8 cellular contexts compared by ENCODE assay signal in genomic region chr13:77696863-77697207, GRCh38. TPM values are rescaled to one million over a fixed set of nuclear protein-coding genes. Genes with fewer than 3 reads are reported as not detected.
DNase-seq lines count a peak whose midpoint lies in the region; ATAC-seq and TF ChIP-seq lines count a peak whose summit lies in the region.

No MANE protein-coding gene starts in this region.

- ATAC-seq in GM19023 (IDR thresholded peaks at IDR 0.05; ENCODE audit: unreplicated experiment): peak; percentile 4

- peaks cover 36% of the 10 kb centered on the region for H3K79me2 ChIP-seq in neural progenitor cell (ENCODE audit: low read depth)

- H3K4me2 ChIP-seq in neural progenitor cell: peak overlapping the region; percentile 82

- BruUV-seq in A673 (replicated peaks; lab: Mats Ljungman, UMichigan): TSS peak; percentile 92

- DNase-seq in A673 (ENCODE audit: low spot score) (no peak), neural progenitor cell (ENCODE audit: low spot score) (no peak), H4 (ENCODE audit: low spot score) (no peak), amniotic stem cell (lab: John Stamatoyannopoulos, UW) (no peak)
- no peak for DNase-seq in effector CD4-positive, alpha-beta T cell

- CTCF ChIA-PET in A673 (lab: Charles Lee): no interaction called here

- H3K36me3 ChIP-seq in A673 (ENCODE audit: insufficient read depth, low read length, poor library complexity, severe bottlenecking): peaks cover 9% of the 10 kb centered on the region
- H3K36me3 ChIP-seq in ectodermal cell (ENCODE audit: control insufficient read depth, insufficient read depth, low read length): no peaks in the 10 kb centered on the region
- peaks cover 3% of the 10 kb centered on the region for H3K36me3 ChIP-seq in neural progenitor cell

- H3K9me3 ChIP-seq in A673 (ENCODE audit: low read depth, low read length, poor library complexity, severe bottlenecking): no peaks in the 10 kb centered on the region
- no peaks in the 10 kb centered on the region for H3K9me3 ChIP-seq in ectodermal cell (ENCODE audit: control insufficient read depth, low read length)
- no peaks in the 10 kb centered on the region for H3K9me3 ChIP-seq in neural progenitor cell (ENCODE audit: low read depth)

- H3K9me3 Mint-ChIP-seq in IgD-negative memory B cell (no peaks in the 10 kb centered on the region), neural progenitor cell (peaks cover 3% of the 10 kb centered on the region)

- peaks cover 14% of the 10 kb centered on the region for H3F3A ChIP-seq in neural progenitor cell (ENCODE audit: low read depth)

- H3K27ac ChIP-seq in A673 (ENCODE audit: low read depth, low read length, poor library complexity, severe bottlenecking) (peak overlapping the region; percentile 98), ectodermal cell (ENCODE audit: insufficient read depth, low read depth, low read length, poor library complexity, severe bottlenecking) (no peak overlapping the region), neural progenitor cell (no peak overlapping the region)

- H3K36me3 Mint-ChIP-seq in IgD-negative memory B cell (no peaks in the 10 kb centered on the region), neural progenitor cell (peaks cover 4% of the 10 kb centered on the region)

- H3K4me1 Mint-ChIP-seq in IgD-negative memory B cell (peaks cover 11 to 24% (median 22%) of the 10 kb centered on the region in 3 donors), neural progenitor cell (peaks cover 53% of the 10 kb centered on the region)

- POLR2A ChIA-PET in A673 (lab: Charles Lee; ENCODE audit: low non-redundant PET): no interaction called here

- TF ChIP-seq CTCF in A673 (conservative IDR thresholded peaks at IDR 0.05; ENCODE audit: low read depth, low read length) (no peak), neural progenitor cell (IDR thresholded peaks at IDR 0.05) (no peak)

- H3K27me3 ChIP-seq in A673 (replicated peaks; ENCODE audit: insufficient read depth, low read depth, low read length, poor library complexity): no peaks in the 10 kb centered on the region
- H3K27me3 ChIP-seq in ectodermal cell (ENCODE audit: control insufficient read depth, insufficient read depth, low read length, poor library complexity, severe bottlenecking): peaks cover 15% of the 10 kb centered on the region
- peaks cover 9% of the 10 kb centered on the region for H3K27me3 ChIP-seq in neural progenitor cell

- H3K4me1 ChIP-seq in A673 (ENCODE audit: insufficient read depth, low read length, poor library complexity, severe bottlenecking): peaks cover 50% of the 10 kb centered on the region
- H3K4me1 ChIP-seq in ectodermal cell (ENCODE audit: control insufficient read depth, insufficient read depth, low read length): no peaks in the 10 kb centered on the region
- H3K4me1 ChIP-seq in neural progenitor cell: peaks cover 36% of the 10 kb centered on the region

- peaks cover 2% of the 10 kb centered on the region for H3K27me3 Mint-ChIP-seq in IgD-negative memory B cell
- peaks cover 11% of the 10 kb centered on the region for H3K27me3 Mint-ChIP-seq in neural progenitor cell (ENCODE audit: insufficient read depth, low read depth)

- H3K4me3 Mint-ChIP-seq in IgD-negative memory B cell: peak overlapping the region; percentile 74 to 93 (median 90)
- peak overlapping the region; percentile 90 for H3K4me3 Mint-ChIP-seq in neural progenitor cell

- H3K4me3 ChIP-seq in A673 (ENCODE audit: low read depth, low read length, poor library complexity, severe bottlenecking) (peak overlapping the region; percentile 83), ectodermal cell (ENCODE audit: insufficient read depth, low read depth, low read length) (peak overlapping the region; percentile 54), neural progenitor cell (peak overlapping the region; percentile 83)

- H4K20me1 ChIP-seq in neural progenitor cell (ENCODE audit: low read depth): peaks cover 32% of the 10 kb centered on the region

- no peak overlapping the region for H3K9ac ChIP-seq in neural progenitor cell

- peak overlapping the region; percentile 32 to 97 (median 95) for H3K27ac Mint-ChIP-seq in IgD-negative memory B cell
- peak overlapping the region; percentile 84 for H3K27ac Mint-ChIP-seq in neural progenitor cell

- WGBS in ectodermal cell, 2 experiments: 28 to 72% methylated on average over 1 to 3 of the region's 3 CpGs

- peak overlapping the region; percentile 90 for H2AFZ ChIP-seq in neural progenitor cell (replicated peaks)

- intact Hi-C loops in A673 (cut with micrococcal nuclease; ENCODE audit: unreplicated experiment): loop anchor here (5.0 kb wide), 2 partner anchors 370 to 1095 kb away; partner anchors contain the start of gene MYCBP2

RNA-seq across cellular contexts. Expression of gene SLAIN1, which starts 0.7 kb away (rescaled TPM):
- total RNA-seq in A673 (2021): 267 and 314 TPM in 2 replicates
- 7.7 TPM for polyA plus RNA-seq in IgD-negative memory B cell
- polyA plus RNA-seq in ectodermal cell (2013, experiment 1 of 4): 49.2 TPM
- polyA plus RNA-seq in ectodermal cell (2013, experiment 2 of 4): 44.8 TPM
- polyA plus RNA-seq in ectodermal cell (2013, experiment 3 of 4): 35.8 TPM
- polyA plus RNA-seq in ectodermal cell (2013, experiment 4 of 4): 41.5 TPM
- 72.8 and 87.2 TPM in 2 replicates for total RNA-seq in neural progenitor cell (ENCODE audit: low replicate concordance)
- 1.4 and 2.4 TPM in 2 replicates for total RNA-seq in H4 (2014; rRNA removed; shearing (Covaris generic))

Comparison
In these comparisons a context has a peak if more than half of its experiments do, and no peak if none do; other contexts are left out.
1. RNA of gene SLAIN1, which starts 0.7 kb away (total RNA-seq): 267 to 314 TPM in A673 and 72.8 to 87.2 TPM in neural progenitor cell; 1.4 to 2.4 TPM in H4; every median in the first group is over 10 times any median in the second.
2. Peak in every context shown above with its lines, with median percentiles within 50 percentile points of each other: H3K4me3 ChIP-seq.